ENCODE assay signal across 1 cellular context in the genomic region with DNA sequence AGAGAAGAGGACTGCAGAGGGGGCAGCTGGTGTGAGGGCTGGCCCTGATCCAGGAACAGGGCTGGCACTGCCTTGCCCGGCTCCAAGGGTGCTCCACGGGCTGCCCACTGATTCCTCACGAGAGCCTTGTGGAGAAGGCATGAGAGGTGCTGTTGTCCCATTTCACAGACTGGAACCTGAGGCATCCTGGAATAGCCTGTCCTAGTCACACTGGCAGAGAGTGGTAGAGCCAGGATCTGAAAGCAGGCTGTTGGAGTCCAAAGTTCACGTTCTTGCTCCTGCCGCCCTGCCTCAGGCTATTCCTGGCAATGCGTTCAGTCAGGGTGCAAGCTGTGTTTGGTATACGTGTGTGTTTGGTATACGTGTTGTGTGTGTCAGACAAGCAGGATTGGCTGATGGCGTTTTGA.
TF ChIP-seq lines count a peak whose summit lies in the region.

No MANE protein-coding gene starts in this region.

TF ChIP-seq in HepG2, 621 proteins besides CTCF, POLR2A, EP300 and RAD21 (continues in another document):
- TF ChIP-seq, protein P1, sequence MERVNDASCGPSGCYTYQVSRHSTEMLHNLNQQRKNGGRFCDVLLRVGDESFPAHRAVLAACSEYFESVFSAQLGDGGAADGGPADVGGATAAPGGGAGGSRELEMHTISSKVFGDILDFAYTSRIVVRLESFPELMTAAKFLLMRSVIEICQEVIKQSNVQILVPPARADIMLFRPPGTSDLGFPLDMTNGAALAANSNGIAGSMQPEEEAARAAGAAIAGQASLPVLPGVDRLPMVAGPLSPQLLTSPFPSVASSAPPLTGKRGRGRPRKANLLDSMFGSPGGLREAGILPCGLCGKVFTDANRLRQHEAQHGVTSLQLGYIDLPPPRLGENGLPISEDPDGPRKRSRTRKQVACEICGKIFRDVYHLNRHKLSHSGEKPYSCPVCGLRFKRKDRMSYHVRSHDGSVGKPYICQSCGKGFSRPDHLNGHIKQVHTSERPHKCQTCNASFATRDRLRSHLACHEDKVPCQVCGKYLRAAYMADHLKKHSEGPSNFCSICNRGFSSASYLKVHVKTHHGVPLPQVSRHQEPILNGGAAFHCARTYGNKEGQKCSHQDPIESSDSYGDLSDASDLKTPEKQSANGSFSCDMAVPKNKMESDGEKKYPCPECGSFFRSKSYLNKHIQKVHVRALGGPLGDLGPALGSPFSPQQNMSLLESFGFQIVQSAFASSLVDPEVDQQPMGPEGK (CRISPR knock-in tag; IDR thresholded peaks at IDR 0.05): no peak
- peak; percentile 64; the same call in 1 of the 2 replicates for TF ChIP-seq ZMYM2 (CRISPR knock-in tag; IDR thresholded peaks at IDR 0.05)
- TF ChIP-seq ZMYM3 (CRISPR knock-in tag; IDR thresholded peaks at IDR 0.05): peak; percentile 91
- TF ChIP-seq, protein P2, sequence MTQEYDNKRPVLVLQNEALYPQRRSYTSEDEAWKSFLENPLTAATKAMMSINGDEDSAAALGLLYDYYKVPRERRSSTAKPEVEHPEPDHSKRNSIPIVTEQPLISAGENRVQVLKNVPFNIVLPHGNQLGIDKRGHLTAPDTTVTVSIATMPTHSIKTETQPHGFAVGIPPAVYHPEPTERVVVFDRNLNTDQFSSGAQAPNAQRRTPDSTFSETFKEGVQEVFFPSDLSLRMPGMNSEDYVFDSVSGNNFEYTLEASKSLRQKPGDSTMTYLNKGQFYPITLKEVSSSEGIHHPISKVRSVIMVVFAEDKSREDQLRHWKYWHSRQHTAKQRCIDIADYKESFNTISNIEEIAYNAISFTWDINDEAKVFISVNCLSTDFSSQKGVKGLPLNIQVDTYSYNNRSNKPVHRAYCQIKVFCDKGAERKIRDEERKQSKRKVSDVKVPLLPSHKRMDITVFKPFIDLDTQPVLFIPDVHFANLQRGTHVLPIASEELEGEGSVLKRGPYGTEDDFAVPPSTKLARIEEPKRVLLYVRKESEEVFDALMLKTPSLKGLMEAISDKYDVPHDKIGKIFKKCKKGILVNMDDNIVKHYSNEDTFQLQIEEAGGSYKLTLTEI (CRISPR knock-in tag; conservative IDR thresholded peaks at IDR 0.05): no peak
- no peak for TF ChIP-seq BRD4 (CRISPR knock-in tag; IDR thresholded peaks at IDR 0.05)
- TF ChIP-seq, protein P3, sequence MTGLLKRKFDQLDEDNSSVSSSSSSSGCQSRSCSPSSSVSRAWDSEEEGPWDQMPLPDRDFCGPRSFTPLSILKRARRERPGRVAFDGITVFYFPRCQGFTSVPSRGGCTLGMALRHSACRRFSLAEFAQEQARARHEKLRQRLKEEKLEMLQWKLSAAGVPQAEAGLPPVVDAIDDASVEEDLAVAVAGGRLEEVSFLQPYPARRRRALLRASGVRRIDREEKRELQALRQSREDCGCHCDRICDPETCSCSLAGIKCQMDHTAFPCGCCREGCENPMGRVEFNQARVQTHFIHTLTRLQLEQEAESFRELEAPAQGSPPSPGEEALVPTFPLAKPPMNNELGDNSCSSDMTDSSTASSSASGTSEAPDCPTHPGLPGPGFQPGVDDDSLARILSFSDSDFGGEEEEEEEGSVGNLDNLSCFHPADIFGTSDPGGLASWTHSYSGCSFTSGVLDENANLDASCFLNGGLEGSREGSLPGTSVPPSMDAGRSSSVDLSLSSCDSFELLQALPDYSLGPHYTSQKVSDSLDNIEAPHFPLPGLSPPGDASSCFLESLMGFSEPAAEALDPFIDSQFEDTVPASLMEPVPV (CRISPR knock-in tag; IDR thresholded peaks at IDR 0.05): no peak
- TF ChIP-seq, protein P4, sequence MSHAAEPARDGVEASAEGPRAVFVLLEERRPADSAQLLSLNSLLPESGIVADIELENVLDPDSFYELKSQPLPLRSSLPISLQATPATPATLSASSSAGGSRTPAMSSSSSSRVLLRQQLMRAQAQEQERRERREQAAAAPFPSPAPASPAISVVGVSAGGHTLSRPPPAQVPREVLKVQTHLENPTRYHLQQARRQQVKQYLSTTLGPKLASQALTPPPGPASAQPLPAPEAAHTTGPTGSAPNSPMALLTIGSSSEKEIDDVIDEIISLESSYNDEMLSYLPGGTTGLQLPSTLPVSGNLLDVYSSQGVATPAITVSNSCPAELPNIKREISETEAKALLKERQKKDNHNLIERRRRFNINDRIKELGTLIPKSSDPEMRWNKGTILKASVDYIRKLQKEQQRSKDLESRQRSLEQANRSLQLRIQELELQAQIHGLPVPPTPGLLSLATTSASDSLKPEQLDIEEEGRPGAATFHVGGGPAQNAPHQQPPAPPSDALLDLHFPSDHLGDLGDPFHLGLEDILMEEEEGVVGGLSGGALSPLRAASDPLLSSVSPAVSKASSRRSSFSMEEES (CRISPR knock-in tag; IDR thresholded peaks at IDR 0.05): no peak
- 0 out of 2 replicates have a peak, but pooled peaks have one; percentile 6 for TF ChIP-seq FOXK1 (CRISPR knock-in tag; IDR thresholded peaks at IDR 0.05; ENCODE audit: borderline replicate concordance, low read depth)
- no peak for TF ChIP-seq ZNF530 (CRISPR knock-in tag; IDR thresholded peaks at IDR 0.05; ENCODE audit: low read depth)
- TF ChIP-seq DPF2 (CRISPR knock-in tag; IDR thresholded peaks at IDR 0.05; ENCODE audit: borderline replicate concordance, low read depth): no peak
- peak; percentile 54 for TF ChIP-seq HNF4G (IDR thresholded peaks at IDR 0.05; ENCODE audit: borderline replicate concordance, low read depth, low read length)
- TF ChIP-seq HNF4G (CRISPR knock-in tag; IDR thresholded peaks at IDR 0.05; ENCODE audit: borderline replicate concordance, low read depth): no peak
- TF ChIP-seq, protein P5, sequence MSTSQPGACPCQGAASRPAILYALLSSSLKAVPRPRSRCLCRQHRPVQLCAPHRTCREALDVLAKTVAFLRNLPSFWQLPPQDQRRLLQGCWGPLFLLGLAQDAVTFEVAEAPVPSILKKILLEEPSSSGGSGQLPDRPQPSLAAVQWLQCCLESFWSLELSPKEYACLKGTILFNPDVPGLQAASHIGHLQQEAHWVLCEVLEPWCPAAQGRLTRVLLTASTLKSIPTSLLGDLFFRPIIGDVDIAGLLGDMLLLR (CRISPR knock-in tag; IDR thresholded peaks at IDR 0.05): no peak
- TF ChIP-seq KAT7 (CRISPR knock-in tag; IDR thresholded peaks at IDR 0.05; ENCODE audit: borderline replicate concordance): no peak
- no peak for TF ChIP-seq TSC22D2 (CRISPR knock-in tag; IDR thresholded peaks at IDR 0.05; ENCODE audit: borderline replicate concordance)
- no peak for TF ChIP-seq ZNF607 (CRISPR knock-in tag; IDR thresholded peaks at IDR 0.05; ENCODE audit: borderline replicate concordance)
- TF ChIP-seq MTA3 (CRISPR knock-in tag; IDR thresholded peaks at IDR 0.05): no peak
- TF ChIP-seq PITX1 (CRISPR knock-in tag; IDR thresholded peaks at IDR 0.05): 0 out of 2 replicates have a peak, but pooled peaks have one; percentile 31
- TF ChIP-seq, protein P6, sequence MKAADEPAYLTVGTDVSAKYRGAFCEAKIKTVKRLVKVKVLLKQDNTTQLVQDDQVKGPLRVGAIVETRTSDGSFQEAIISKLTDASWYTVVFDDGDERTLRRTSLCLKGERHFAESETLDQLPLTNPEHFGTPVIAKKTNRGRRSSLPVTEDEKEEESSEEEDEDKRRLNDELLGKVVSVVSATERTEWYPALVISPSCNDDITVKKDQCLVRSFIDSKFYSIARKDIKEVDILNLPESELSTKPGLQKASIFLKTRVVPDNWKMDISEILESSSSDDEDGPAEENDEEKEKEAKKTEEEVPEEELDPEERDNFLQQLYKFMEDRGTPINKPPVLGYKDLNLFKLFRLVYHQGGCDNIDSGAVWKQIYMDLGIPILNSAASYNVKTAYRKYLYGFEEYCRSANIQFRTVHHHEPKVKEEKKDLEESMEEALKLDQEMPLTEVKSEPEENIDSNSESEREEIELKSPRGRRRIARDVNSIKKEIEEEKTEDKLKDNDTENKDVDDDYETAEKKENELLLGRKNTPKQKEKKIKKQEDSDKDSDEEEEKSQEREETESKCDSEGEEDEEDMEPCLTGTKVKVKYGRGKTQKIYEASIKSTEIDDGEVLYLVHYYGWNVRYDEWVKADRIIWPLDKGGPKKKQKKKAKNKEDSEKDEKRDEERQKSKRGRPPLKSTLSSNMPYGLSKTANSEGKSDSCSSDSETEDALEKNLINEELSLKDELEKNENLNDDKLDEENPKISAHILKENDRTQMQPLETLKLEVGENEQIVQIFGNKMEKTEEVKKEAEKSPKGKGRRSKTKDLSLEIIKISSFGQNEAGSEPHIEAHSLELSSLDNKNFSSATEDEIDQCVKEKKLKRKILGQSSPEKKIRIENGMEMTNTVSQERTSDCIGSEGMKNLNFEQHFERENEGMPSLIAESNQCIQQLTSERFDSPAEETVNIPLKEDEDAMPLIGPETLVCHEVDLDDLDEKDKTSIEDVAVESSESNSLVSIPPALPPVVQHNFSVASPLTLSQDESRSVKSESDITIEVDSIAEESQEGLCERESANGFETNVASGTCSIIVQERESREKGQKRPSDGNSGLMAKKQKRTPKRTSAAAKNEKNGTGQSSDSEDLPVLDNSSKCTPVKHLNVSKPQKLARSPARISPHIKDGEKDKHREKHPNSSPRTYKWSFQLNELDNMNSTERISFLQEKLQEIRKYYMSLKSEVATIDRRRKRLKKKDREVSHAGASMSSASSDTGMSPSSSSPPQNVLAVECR (CRISPR knock-in tag; IDR thresholded peaks at IDR 0.05; ENCODE audit: borderline replicate concordance): 0 out of 2 replicates have a peak, but pooled peaks have one; percentile 11
- TF ChIP-seq ADNP (CRISPR knock-in tag; IDR thresholded peaks at IDR 0.05): 0 out of 2 replicates have a peak, but pooled peaks have one; percentile 46
- TF ChIP-seq, protein P7, sequence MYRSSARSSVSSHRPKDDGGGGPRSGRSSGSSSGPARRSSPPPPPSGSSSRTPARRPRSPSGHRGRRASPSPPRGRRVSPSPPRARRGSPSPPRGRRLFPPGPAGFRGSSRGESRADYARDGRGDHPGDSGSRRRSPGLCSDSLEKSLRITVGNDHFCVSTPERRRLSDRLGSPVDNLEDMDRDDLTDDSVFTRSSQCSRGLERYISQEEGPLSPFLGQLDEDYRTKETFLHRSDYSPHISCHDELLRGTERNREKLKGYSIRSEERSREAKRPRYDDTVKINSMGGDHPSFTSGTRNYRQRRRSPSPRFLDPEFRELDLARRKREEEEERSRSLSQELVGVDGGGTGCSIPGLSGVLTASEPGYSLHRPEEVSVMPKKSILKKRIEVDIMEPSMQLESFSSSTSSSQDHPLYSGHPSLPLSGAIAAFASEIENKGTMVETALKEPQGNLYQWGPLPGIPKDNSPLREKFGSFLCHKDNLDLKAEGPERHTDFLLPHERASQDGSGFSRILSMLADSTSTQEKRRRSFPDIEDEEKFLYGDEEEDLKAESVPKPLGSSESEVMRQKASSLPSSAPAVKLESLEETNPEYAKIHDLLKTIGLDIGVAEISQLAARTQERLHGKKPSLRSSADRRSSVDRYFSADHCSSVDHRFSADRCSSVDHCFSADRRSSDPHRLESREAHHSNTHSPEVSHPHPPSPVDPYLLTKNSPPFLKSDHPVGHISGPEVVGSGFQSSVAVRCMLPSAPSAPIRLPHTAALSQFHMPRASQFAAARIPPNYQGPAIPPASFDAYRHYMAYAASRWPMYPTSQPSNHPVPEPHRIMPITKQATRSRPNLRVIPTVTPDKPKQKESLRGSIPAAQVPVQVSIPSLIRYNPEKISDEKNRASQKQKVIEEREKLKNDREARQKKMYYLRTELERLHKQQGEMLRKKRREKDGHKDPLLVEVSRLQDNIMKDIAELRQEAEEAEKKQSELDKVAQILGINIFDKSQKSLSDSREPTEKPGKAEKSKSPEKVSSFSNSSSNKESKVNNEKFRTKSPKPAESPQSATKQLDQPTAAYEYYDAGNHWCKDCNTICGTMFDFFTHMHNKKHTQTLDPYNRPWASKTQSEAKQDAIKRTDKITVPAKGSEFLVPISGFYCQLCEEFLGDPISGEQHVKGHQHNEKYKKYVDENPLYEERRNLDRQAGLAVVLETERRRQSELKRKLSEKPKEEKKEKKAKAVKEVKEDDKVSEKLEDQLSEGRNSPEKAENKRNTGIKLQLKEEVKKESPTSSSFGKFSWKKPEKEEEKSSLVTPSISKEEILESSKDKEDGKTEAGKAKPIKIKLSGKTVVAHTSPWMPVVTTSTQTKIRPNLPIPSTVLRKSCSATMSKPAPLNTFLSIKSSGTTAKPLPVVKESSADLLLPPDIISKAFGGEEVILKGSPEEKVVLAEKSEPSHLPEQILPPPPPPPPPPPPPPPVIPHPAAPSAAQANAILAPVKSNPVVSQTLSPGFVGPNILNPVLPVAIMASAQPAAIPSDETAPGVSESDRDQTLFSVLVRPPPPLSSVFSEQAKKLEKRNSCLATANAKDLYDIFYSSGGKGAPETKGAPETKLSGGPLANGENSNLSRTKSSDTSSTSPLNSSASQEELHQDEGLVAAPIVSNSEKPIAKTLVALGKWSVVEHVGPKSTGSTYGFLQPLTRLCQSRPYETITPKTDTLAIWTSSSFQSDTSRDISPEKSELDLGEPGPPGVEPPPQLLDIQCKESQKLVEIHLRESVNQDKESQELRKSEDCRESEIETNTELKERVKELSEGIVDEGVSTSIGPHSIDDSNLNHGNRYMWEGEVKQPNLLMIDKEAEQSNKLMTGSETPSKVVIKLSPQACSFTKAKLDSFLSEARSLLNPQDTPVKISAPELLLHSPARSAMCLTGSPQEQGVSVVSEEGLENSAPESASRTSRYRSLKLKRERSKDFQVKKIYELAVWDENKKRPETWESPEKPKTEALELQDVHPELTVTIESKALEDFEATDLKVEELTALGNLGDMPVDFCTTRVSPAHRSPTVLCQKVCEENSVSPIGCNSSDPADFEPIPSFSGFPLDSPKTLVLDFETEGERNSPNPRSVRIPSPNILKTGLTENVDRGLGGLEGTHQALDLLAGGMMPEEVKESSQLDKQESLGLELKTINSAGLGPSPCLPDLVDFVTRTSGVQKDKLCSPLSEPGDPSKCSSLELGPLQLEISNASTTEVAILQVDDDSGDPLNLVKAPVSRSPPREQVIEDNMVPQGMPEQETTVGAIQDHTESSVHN (CRISPR knock-in tag; IDR thresholded peaks at IDR 0.05): no peak
- TF ChIP-seq, protein P8, sequence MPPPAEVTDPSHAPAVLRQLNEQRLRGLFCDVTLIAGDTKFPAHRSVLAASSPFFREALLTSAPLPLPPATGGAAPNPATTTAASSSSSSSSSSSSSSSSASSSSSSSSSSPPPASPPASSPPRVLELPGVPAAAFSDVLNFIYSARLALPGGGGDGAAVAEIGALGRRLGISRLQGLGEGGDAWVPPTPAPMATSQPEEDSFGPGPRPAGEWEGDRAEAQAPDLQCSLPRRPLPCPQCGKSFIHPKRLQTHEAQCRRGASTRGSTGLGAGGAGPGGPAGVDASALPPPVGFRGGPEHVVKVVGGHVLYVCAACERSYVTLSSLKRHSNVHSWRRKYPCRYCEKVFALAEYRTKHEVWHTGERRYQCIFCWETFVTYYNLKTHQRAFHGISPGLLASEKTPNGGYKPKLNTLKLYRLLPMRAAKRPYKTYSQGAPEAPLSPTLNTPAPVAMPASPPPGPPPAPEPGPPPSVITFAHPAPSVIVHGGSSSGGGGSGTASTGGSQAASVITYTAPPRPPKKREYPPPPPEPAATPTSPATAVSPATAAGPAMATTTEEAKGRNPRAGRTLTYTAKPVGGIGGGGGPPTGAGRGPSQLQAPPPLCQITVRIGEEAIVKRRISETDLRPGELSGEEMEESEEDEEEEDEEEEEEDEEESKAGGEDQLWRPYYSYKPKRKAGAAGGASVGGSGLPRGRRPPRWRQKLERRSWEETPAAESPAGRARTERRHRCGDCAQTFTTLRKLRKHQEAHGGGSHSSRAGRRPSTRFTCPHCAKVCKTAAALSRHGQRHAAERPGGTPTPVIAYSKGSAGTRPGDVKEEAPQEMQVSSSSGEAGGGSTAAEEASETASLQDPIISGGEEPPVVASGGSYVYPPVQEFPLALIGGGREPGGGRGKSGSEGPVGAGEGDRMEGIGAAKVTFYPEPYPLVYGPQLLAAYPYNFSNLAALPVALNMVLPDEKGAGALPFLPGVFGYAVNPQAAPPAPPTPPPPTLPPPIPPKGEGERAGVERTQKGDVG (CRISPR knock-in tag; IDR thresholded peaks at IDR 0.05; ENCODE audit: borderline replicate concordance): peak; percentile 58; the same call in 1 of the 2 replicates
- TF ChIP-seq HDAC2 (CRISPR knock-in tag; IDR thresholded peaks at IDR 0.05): 0 out of 2 replicates have a peak, but pooled peaks have one; percentile 37
